2 cellular contexts compared by ENCODE assay signal in the genomic region with DNA sequence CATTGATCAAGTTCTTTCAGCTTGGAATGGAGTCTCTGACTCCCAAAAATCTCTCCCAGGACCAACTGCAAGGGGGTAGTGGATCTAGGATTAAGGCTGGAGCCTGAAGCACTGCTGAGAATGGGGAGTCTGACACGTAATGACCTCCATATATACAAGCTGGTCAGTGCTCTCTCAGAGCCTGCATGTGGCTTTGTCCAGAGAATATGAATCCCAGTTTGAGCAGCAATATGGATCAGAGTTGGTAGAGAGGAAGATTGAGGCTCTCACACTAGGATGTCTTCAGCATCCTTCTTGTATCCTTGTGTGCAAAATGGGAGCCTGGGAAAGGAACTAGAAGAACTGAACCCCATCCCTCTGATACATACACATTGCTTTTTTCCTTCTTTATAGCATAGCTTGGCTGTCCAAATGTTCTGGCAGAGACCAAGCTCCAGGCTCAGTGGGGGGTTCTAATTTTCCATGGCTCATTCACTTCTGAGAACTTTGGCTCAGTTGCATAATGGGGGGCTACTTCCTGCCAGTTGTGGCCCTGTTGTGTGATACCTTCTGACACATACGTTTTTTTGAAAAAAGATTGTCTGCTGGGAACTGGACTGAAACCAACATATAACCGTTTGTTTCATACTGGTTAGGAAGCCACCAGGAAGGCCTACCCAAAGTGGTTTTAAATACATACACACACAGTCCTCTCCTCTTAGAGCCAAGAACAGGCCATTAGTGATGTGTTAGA.
TF ChIP-seq lines count a peak whose summit lies in the region.

No MANE protein-coding gene starts in this region.

TF ChIP-seq in A549, 52 proteins besides CTCF, POLR2A, EP300 and RAD21 (continued from another document):
- TF ChIP-seq MYC (IDR thresholded peaks at IDR 0.05; ENCODE audit: borderline replicate concordance, low read length) (no peak), FOSB (CRISPR knock-in tag; IDR thresholded peaks at IDR 0.05) (no peak), SMC3 (IDR thresholded peaks at IDR 0.05) (no peak), ZC3H11A (IDR thresholded peaks at IDR 0.05) (no peak)
TF ChIP-seq in A549: peak in this region for 0.

TF ChIP-seq in HCT116, 20 proteins besides CTCF, POLR2A, EP300 and RAD21 (continued from another document):
- TF ChIP-seq, protein P1, sequence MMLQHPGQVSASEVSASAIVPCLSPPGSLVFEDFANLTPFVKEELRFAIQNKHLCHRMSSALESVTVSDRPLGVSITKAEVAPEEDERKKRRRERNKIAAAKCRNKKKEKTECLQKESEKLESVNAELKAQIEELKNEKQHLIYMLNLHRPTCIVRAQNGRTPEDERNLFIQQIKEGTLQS (IDR thresholded peaks at IDR 0.05) = no peak
- TF ChIP-seq EGR1 (IDR thresholded peaks at IDR 0.05; ENCODE audit: low read depth) = no peak
TF ChIP-seq in HCT116: peak in this region for 1.
